Comparison of ENCODE assay signal across 13 cellular contexts in the genomic region with DNA sequence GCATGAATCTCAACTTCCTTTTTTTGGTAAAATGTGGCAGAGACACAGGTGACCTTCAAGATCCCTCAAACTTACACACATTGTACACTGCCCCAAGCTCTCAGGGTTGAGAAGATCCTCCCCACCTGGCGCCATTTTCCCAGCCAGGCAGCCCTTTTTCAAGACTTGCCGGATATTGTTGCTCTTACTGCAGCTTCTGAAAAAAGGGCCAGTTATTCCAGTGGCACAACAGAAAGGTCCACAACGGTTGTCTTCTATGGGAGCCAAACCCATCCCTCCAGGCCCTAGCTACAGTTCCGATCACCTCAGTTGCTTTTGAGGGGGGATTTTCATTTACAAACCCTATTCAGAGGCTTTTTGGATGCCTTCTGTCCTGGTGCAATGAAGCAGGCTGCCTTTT.
DNase-seq lines count a peak whose midpoint lies in the region; ATAC-seq, FAIRE-seq and TF ChIP-seq lines count a peak whose summit lies in the region.
"Had no signal": no experiment of that assay in that cellular context is flagged by ENCODE, and none has a peak within 500 bp of the region (broad histone marks: within the 10 kb centered on the region; RNA-seq: fewer than 3 reads in every experiment).

No MANE protein-coding gene starts in this region.

- peak overlapping the region; percentile 78 for H2AFZ ChIP-seq in mammary epithelial cell (ENCODE audit: low read depth, low read length)
- no peak overlapping the region for H2AFZ ChIP-seq in keratinocyte (ENCODE audit: control insufficient read depth, low read length)

- H3K27me3 Mint-ChIP-seq in progenitor cell of endocrine pancreas, result peaks cover 25% of the 10 kb centered on the region

- no peak for ATAC-seq in GM21360 (IDR thresholded peaks at IDR 0.05; ENCODE audit: unreplicated experiment)

- DNase-seq in NCI-H2081 (lab: John Stamatoyannopoulos, UW), result peak; percentile 24 to 51
- DNase-seq in NCI-H2081 treated with DMSO at 0.1 percent for 48 hours (lab: John Stamatoyannopoulos, UW), result no peak
- DNase-seq in mammary epithelial cell, result no peak
- DNase-seq in keratinocyte (ENCODE audit: low read depth, low spot score), result no peak
- DNase-seq in urothelium cell line (ENCODE audit: low spot score), result peak; percentile 20
- no peak for DNase-seq in progenitor cell of endocrine pancreas (ENCODE audit: low spot score, unreplicated experiment)
- DNase-seq in KBM-7, result no peak
- DNase-seq: NCI-H524 treated with DMSO at 0.1 percent for 48 hours, OCI-M1, RPMI8226 had no signal

- H3K36me3 ChIP-seq in mammary epithelial cell (ENCODE audit: insufficient read depth, low read length) (no peaks in the 10 kb centered on the region), keratinocyte (ENCODE audit: control insufficient read depth in 2 of 2, extremely low read depth in 1 of 2, insufficient read depth in 2 of 2, low read length in 2 of 2) (no peaks in the 10 kb centered on the region)

- H3K4me2 ChIP-seq in mammary epithelial cell (ENCODE audit: insufficient read depth, low read depth, low read length) (peak overlapping the region; percentile 79), keratinocyte (ENCODE audit: control insufficient read depth, extremely low read depth, insufficient read depth, low read depth, low read length) (peak overlapping the region; percentile 63)

- H3K9me3 ChIP-seq in mammary epithelial cell (replicated peaks; ENCODE audit: insufficient read depth, low read length) (no peaks in the 10 kb centered on the region), keratinocyte (ENCODE audit: control insufficient read depth, low read depth, low read length) (no peaks in the 10 kb centered on the region)

- intact Hi-C loops in mammary epithelial cell (cut with micrococcal nuclease), result no loop called here

- no TSS peak for BruUV-seq in mammary epithelial cell (replicated peaks; lab: Mats Ljungman, UMichigan)

- peaks cover 27% of the 10 kb centered on the region for H3K4me1 ChIP-seq in mammary epithelial cell (ENCODE audit: insufficient read depth, low read length)
- peaks cover 21% of the 10 kb centered on the region for H3K4me1 ChIP-seq in keratinocyte (ENCODE audit: control insufficient read depth, extremely low read depth, insufficient read depth, low read length)

- H3K9me3 Mint-ChIP-seq in progenitor cell of endocrine pancreas (ENCODE audit: low read depth), result no peaks in the 10 kb centered on the region

- H3K4me3 ChIP-seq in mammary epithelial cell (replicated peaks in 1 of 3; ENCODE audit: insufficient read depth in 1 of 3, low read depth in 2 of 3, low read length in 3 of 3), result no peak overlapping the region
- no peak overlapping the region for H3K4me3 ChIP-seq in keratinocyte (ENCODE audit: control insufficient read depth in 2 of 3, extremely low read depth in 1 of 3, insufficient read depth in 2 of 3, low read depth in 1 of 3, low read length in 3 of 3)

- H3K9me1 ChIP-seq in keratinocyte (ENCODE audit: control insufficient read depth, extremely low read depth, insufficient read depth, low read length), result no peaks in the 10 kb centered on the region

- peak overlapping the region; percentile 50 for H3K27ac ChIP-seq in mammary epithelial cell (ENCODE audit: insufficient read depth, low read depth, low read length)
- peak overlapping the region; percentile 9 for H3K27ac ChIP-seq in keratinocyte (ENCODE audit: control insufficient read depth, insufficient read depth, low read length)
- H3K27ac ChIP-seq: C4-2B had no signal

- H3K27ac Mint-ChIP-seq in progenitor cell of endocrine pancreas, result no peak overlapping the region

- H3K27me3 ChIP-seq in mammary epithelial cell (ENCODE audit: insufficient read depth, low read length) (no peaks in the 10 kb centered on the region), keratinocyte (ENCODE audit: control insufficient read depth, extremely low read depth, insufficient read depth, low read length) (no peaks in the 10 kb centered on the region)

- H3K4me1 Mint-ChIP-seq in progenitor cell of endocrine pancreas (ENCODE audit: low read depth), result peaks cover 16% of the 10 kb centered on the region

- H3K36me3 Mint-ChIP-seq in progenitor cell of endocrine pancreas (ENCODE audit: insufficient read depth), result no peaks in the 10 kb centered on the region

- dilution Hi-C loops in mammary epithelial cell (cut with HindIII; ENCODE audit: low sequenced_read_pairs) (no loop called here), keratinocyte (cut with MboI; ENCODE audit: extremely low pct_ligation_motif_present, low sequenced_read_pairs) (no loop called here)

- no peak overlapping the region for H3K4me3 Mint-ChIP-seq in progenitor cell of endocrine pancreas (ENCODE audit: low read depth)

- H3K9ac ChIP-seq in mammary epithelial cell (ENCODE audit: insufficient read depth, low read length), result no peak overlapping the region
- no peak overlapping the region for H3K9ac ChIP-seq in keratinocyte (ENCODE audit: control insufficient read depth, extremely low read depth, insufficient read depth, low read length)

- no peak for TF ChIP-seq CTCF in mammary epithelial cell (conservative IDR thresholded peaks at IDR 0.05 in 1 of 2, IDR thresholded peaks at IDR 0.05 in 1 of 2; ENCODE audit: extremely low read depth in 1 of 2, insufficient read depth in 1 of 2, low read depth in 1 of 2, low read length in 2 of 2)
- TF ChIP-seq CTCF in keratinocyte (optimal IDR thresholded peaks at IDR 0.05 in 1 of 3, IDR thresholded peaks at IDR 0.05 in 1 of 3, conservative IDR thresholded peaks at IDR 0.05 in 1 of 3; ENCODE audit: extremely low read depth in 1 of 3, insufficient read depth in 2 of 3, low read length in 3 of 3), result no peak
- no peak for TF ChIP-seq CTCF in progenitor cell of endocrine pancreas (IDR thresholded peaks at IDR 0.05; ENCODE audit: unreplicated experiment)

- H3K79me2 ChIP-seq in mammary epithelial cell (ENCODE audit: insufficient read depth, low read length), result no peaks in the 10 kb centered on the region
- H3K79me2 ChIP-seq in keratinocyte (ENCODE audit: control insufficient read depth, insufficient read depth, low read length), result no peaks in the 10 kb centered on the region

- FAIRE-seq in keratinocyte (lab: Jason Lieb, UNC) (no peak), urothelium cell line (lab: Jason Lieb, UNC) (no peak)
- FAIRE-seq: H54 had no signal

- H4K20me1 ChIP-seq in mammary epithelial cell (ENCODE audit: insufficient read depth, low read length) (no peaks in the 10 kb centered on the region), keratinocyte (ENCODE audit: control insufficient read depth, extremely low read depth, insufficient read depth, low read length) (no peaks in the 10 kb centered on the region)

- in situ Hi-C loops in mammary epithelial cell (cut with MboI; ENCODE audit: low sequenced_read_pairs in 2 of 2) (no loop called here), KBM-7 (cut with MboI; ENCODE audit: low pct_unique_long_range_greater_than_20kb, low sequenced_read_pairs) (no loop called here)

- WGBS in mammary epithelial cell (ENCODE audit: low coverage, missing lambda C conversion rate), result 100% methylated on average over 2 of the region's 4 CpGs

- CTCF ChIA-PET in mammary epithelial cell (lab: Charles Lee; ENCODE audit: low non-redundant PET), result no interaction called here

Comparison
In these comparisons a context has a peak if more than half of its experiments do, and no peak if none do; other contexts are left out.
1. DNase-seq: peak in NCI-H2081 (2 of 2) and urothelium cell line (single experiment); none in NCI-H2081 treated with DMSO at 0.1 percent for 48 hours (single experiment), mammary epithelial cell (single experiment), keratinocyte (single experiment), progenitor cell of endocrine pancreas (single experiment) and KBM-7 (single experiment).